ENCODE assay signal across 1 cellular context in genomic region chr2:24122356-24123211, GRCh38.
TF ChIP-seq lines count a peak whose summit lies in the region.

No MANE protein-coding gene starts in this region.

TF ChIP-seq in H1, 55 proteins besides CTCF, POLR2A, EP300 and RAD21:
- TF ChIP-seq SIRT6 (IDR thresholded peaks at IDR 0.05; ENCODE audit: low read length), result no peak
- TF ChIP-seq E2F6 (IDR thresholded peaks at IDR 0.05), result peak; percentile 93
- no peak for TF ChIP-seq FOSL1 (IDR thresholded peaks at IDR 0.05; ENCODE audit: insufficient read depth, low read depth, low read length)
- TF ChIP-seq TAF7 (optimal IDR thresholded peaks at IDR 0.05; ENCODE audit: borderline replicate concordance, low read depth, low read length), result no peak
- peak in 1 of 2 experiments; percentile 2; a peak in 1 of 4 replicates for TF ChIP-seq HDAC2 (IDR thresholded peaks at IDR 0.05; ENCODE audit: borderline replicate concordance in 1 of 2, low read depth in 2 of 2, low read length in 2 of 2)
- no peak for TF ChIP-seq YY1 (IDR thresholded peaks at IDR 0.05; ENCODE audit: low read depth, low read length)
- TF ChIP-seq JUND (IDR thresholded peaks at IDR 0.05; ENCODE audit: low read length), result no peak
- no peak for TF ChIP-seq NRF1 (IDR thresholded peaks at IDR 0.05; ENCODE audit: low read depth, low read length)
- TF ChIP-seq KDM5A (IDR thresholded peaks at IDR 0.05; ENCODE audit: low read length), result no peak
- no peak for TF ChIP-seq CBX5 (IDR thresholded peaks at IDR 0.05; ENCODE audit: low read depth, low read length)
- TF ChIP-seq TAF1 (IDR thresholded peaks at IDR 0.05; ENCODE audit: low read depth, low read length), result no peak
- TF ChIP-seq SRF (IDR thresholded peaks at IDR 0.05; ENCODE audit: low read depth, low read length), result no peak
TF ChIP-seq in H1: peak in this region for 2.
